14 cellular contexts compared by ENCODE assay signal in genomic region chr10:79197558-79197957, GRCh38.
DNase-seq lines count a peak whose midpoint lies in the region; ATAC-seq, FAIRE-seq and TF ChIP-seq lines count a peak whose summit lies in the region.
"Had no signal": no experiment of that assay in that cellular context is flagged by ENCODE, and none has a peak within 500 bp of the region (broad histone marks: within the 10 kb centered on the region; RNA-seq: fewer than 3 reads in every experiment).

No MANE protein-coding gene starts in this region.

- H3K4me3 ChIP-seq in cardiac muscle cell (no peak overlapping the region), right cardiac atrium (ENCODE audit: low read length) (no peak overlapping the region)
- H3K4me3 ChIP-seq: BLaER1, GM23338 had no signal

- peaks cover 31% of the 10 kb centered on the region for H3K4me1 Mint-ChIP-seq in chondrocyte (ENCODE audit: low read depth)
- H3K4me1 Mint-ChIP-seq in neural crest cell, result peaks cover 24% of the 10 kb centered on the region

- ATAC-seq in right cardiac atrium (no peak), GM18519 (IDR thresholded peaks at IDR 0.05; ENCODE audit: low FRiP score, unreplicated experiment) (no peak), HG03108 (IDR thresholded peaks at IDR 0.05; ENCODE audit: unreplicated experiment) (no peak)

- peak overlapping the region; percentile 32 for H3K27ac Mint-ChIP-seq in chondrocyte (ENCODE audit: unreplicated experiment)
- H3K27ac Mint-ChIP-seq in neural crest cell (ENCODE audit: unreplicated experiment), result peak overlapping the region; percentile 88
- H3K27ac Mint-ChIP-seq: CD8-positive, alpha-beta memory T cell; GM23338 had no signal

- H3K9me3 ChIP-seq in cardiac muscle cell (ENCODE audit: low read depth) (no peaks in the 10 kb centered on the region), right cardiac atrium (ENCODE audit: control insufficient read depth, low read length) (no peaks in the 10 kb centered on the region)
- H3K9me3 ChIP-seq: BLaER1, Caco-2 had no signal

- no peak for FAIRE-seq in GM12892 (lab: Jason Lieb, UNC)

- peak overlapping the region; percentile 36 for H3K27ac ChIP-seq in cardiac muscle cell
- H3K27ac ChIP-seq in right cardiac atrium (ENCODE audit: low read length), result no peak overlapping the region
- H3K27ac ChIP-seq: 22Rv1, BLaER1 had no signal

- DNase-seq in cardiac muscle cell (ENCODE audit: low read depth in 1 of 2, low spot score in 1 of 2) (no peak), right cardiac atrium (no peak), chondrocyte (ENCODE audit: low spot score) (no peak), neural crest cell (ENCODE audit: low read depth, low spot score) (no peak), activated T-cell treated with anti-CD3 and anti-CD28 coated beads for 4 hours (no peak), GM12892 (ENCODE audit: insufficient read length) (no peak)

- no peak overlapping the region for H3K4me3 Mint-ChIP-seq in chondrocyte (ENCODE audit: unreplicated experiment)
- H3K4me3 Mint-ChIP-seq in neural crest cell, result no peak overlapping the region
- H3K4me3 Mint-ChIP-seq: CD8-positive, alpha-beta memory T cell; GM23338 had no signal

- 97% methylated on average over 4 of the region's 4 CpGs for WGBS in right cardiac atrium

- no peaks in the 10 kb centered on the region for H3K36me3 Mint-ChIP-seq in chondrocyte (ENCODE audit: low read depth)
- peaks cover 3% of the 10 kb centered on the region for H3K36me3 Mint-ChIP-seq in neural crest cell (ENCODE audit: low read depth)
- H3K36me3 Mint-ChIP-seq: IgD-negative memory B cell had no signal

- peaks cover 7% of the 10 kb centered on the region for H3K36me3 ChIP-seq in cardiac muscle cell

- no peak for TF ChIP-seq POLR2A in GM12892 (IDR thresholded peaks at IDR 0.05; ENCODE audit: low read depth, low read length)

- peaks cover 12% of the 10 kb centered on the region for H3K4me1 ChIP-seq in cardiac muscle cell (ENCODE audit: low read depth)
- peaks cover 16% of the 10 kb centered on the region for H3K4me1 ChIP-seq in right cardiac atrium (ENCODE audit: control insufficient read depth, insufficient read depth, low read length)

- H3K27me3 ChIP-seq in cardiac muscle cell (no peaks in the 10 kb centered on the region), right cardiac atrium (ENCODE audit: control insufficient read depth, insufficient read depth) (no peaks in the 10 kb centered on the region)
- H3K27me3 ChIP-seq: BLaER1 had no signal

- no peaks in the 10 kb centered on the region for H3K9me3 Mint-ChIP-seq in chondrocyte (ENCODE audit: low read depth)
- H3K9me3 Mint-ChIP-seq in neural crest cell, result no peaks in the 10 kb centered on the region
- H3K9me3 Mint-ChIP-seq: CD8-positive, alpha-beta memory T cell; GM23338; IgD-negative memory B cell had no signal

- intact Hi-C loops in right cardiac atrium (cut with DNase I), result loop anchor here (5.0 to 10.0 kb wide), 9 partner anchors 53 to 1153 kb away; no protein-coding TSS in a partner anchor

- TF ChIP-seq CTCF in cardiac muscle cell (IDR thresholded peaks at IDR 0.05; ENCODE audit: low read depth, low read length), result no peak
- no peak for TF ChIP-seq CTCF in chondrocyte (IDR thresholded peaks at IDR 0.05)
- TF ChIP-seq CTCF in neural crest cell (conservative IDR thresholded peaks at IDR 0.05), result no peak

- H3K27me3 Mint-ChIP-seq in chondrocyte (ENCODE audit: low read depth) (no peaks in the 10 kb centered on the region), neural crest cell (ENCODE audit: low read depth) (no peaks in the 10 kb centered on the region)
- H3K27me3 Mint-ChIP-seq: CD8-positive, alpha-beta memory T cell had no signal
